8 cellular contexts compared by ENCODE assay signal in the genomic region with DNA sequence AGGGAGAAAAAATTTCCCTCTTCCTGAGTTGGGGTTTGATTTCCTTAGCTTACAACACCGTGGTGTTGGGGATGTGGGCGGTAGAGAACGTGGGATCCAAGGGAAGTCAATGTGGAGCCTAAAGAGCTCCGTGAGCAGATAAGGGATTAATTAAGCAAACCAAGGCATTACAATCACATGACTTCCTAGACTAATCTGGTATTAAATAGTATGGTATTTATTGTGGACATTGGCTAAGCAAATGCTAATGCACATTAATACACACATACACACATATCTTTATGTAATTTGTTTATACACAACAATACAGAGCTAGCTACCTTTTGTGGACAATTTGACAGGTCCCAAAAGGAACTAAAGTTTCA. TPM values are rescaled to one million over a fixed set of nuclear protein-coding genes. Genes with fewer than 3 reads are reported as not detected.
DNase-seq lines count a peak whose midpoint lies in the region; ATAC-seq and TF ChIP-seq lines count a peak whose summit lies in the region.

No MANE protein-coding gene starts in this region.

- H3K4me1 ChIP-seq in right lobe of liver = peaks cover 0 to 24% (median 7%) of the 10 kb centered on the region in 4 donors

- H3K36me3 ChIP-seq in right lobe of liver = no peaks in the 10 kb centered on the region

- intact Hi-C loops in right lobe of liver (cut with DNase I) = no loop called here

- DNase-seq in activated naive CD4-positive, alpha-beta T cell treated with anti-CD3 and anti-CD28 coated beads, Interleukin-2, amount 10 ng/mL, durations not matched to agents 7 days and 5 days = no peak
- DNase-seq in activated naive CD4-positive, alpha-beta T cell treated with Interleukin-2 at 50 U/mL for 16 hours = no peak
- no peak for DNase-seq in right lobe of liver
- no peak for DNase-seq in type B pancreatic cell (ENCODE audit: extremely low spot score, unreplicated experiment)
- DNase-seq in NCI-H2196 (lab: John Stamatoyannopoulos, UW; ENCODE audit: unreplicated experiment) = no peak
- no peak for DNase-seq in germinal center (ENCODE audit: low spot score)

- no peaks in the 10 kb centered on the region for H3K27me3 Mint-ChIP-seq in activated naive CD4-positive, alpha-beta T cell treated with anti-CD3 and anti-CD28 coated beads, Interleukin-2, amount 10 ng/mL, durations not matched to agents 7 days and 5 days
- H3K27me3 Mint-ChIP-seq in type B pancreatic cell = no peaks in the 10 kb centered on the region

- TF ChIP-seq POLR2A in right lobe of liver (IDR thresholded peaks at IDR 0.05) = no peak

- CTCF ChIA-PET in activated naive CD4-positive, alpha-beta T cell treated with anti-CD3 and anti-CD28 coated beads, Interleukin-2, amount 10 ng/mL, durations not matched to agents 7 days and 5 days (lab: Charles Lee) = interaction anchor here (0.6 to 4.1 kb wide), 14 partner anchors 11 to 282 kb away, joined by 3 to 34 read pairs (median 4); a partner anchor contains a TSS

- H3K4me3 Mint-ChIP-seq in activated naive CD4-positive, alpha-beta T cell treated with anti-CD3 and anti-CD28 coated beads, Interleukin-2, amount 10 ng/mL, durations not matched to agents 7 days and 5 days = peak overlapping the region; percentile 99
- H3K4me3 Mint-ChIP-seq in type B pancreatic cell = peak overlapping the region; percentile 99

- peaks cover 8% of the 10 kb centered on the region for H3K36me3 Mint-ChIP-seq in activated naive CD4-positive, alpha-beta T cell treated with anti-CD3 and anti-CD28 coated beads, Interleukin-2, amount 10 ng/mL, durations not matched to agents 7 days and 5 days
- H3K36me3 Mint-ChIP-seq in type B pancreatic cell = no peaks in the 10 kb centered on the region

- TF ChIP-seq CTCF in right lobe of liver (IDR thresholded peaks at IDR 0.05) (no peak), type B pancreatic cell (conservative IDR thresholded peaks at IDR 0.05) (peak; percentile 1)

- no peaks in the 10 kb centered on the region for H3K9me3 ChIP-seq in right lobe of liver

- peak overlapping the region; percentile 49 to 78 (median 55) for H3K4me3 ChIP-seq in right lobe of liver

- no peaks in the 10 kb centered on the region for H3K9me3 Mint-ChIP-seq in activated naive CD4-positive, alpha-beta T cell treated with anti-CD3 and anti-CD28 coated beads, Interleukin-2, amount 10 ng/mL, durations not matched to agents 7 days and 5 days
- H3K9me3 Mint-ChIP-seq in type B pancreatic cell = no peaks in the 10 kb centered on the region

- H3K27ac ChIP-seq in angular gyrus (ENCODE audit: low read depth, low read length) (peak overlapping the region; percentile 99), right lobe of liver (peak overlapping the region; percentile 91 to 97 (median 91))

- peaks cover 53% of the 10 kb centered on the region for H3K4me1 Mint-ChIP-seq in activated naive CD4-positive, alpha-beta T cell treated with anti-CD3 and anti-CD28 coated beads, Interleukin-2, amount 10 ng/mL, durations not matched to agents 7 days and 5 days
- peaks cover 36% of the 10 kb centered on the region for H3K4me1 Mint-ChIP-seq in type B pancreatic cell (ENCODE audit: unreplicated experiment)

- H3K27ac Mint-ChIP-seq in activated naive CD4-positive, alpha-beta T cell treated with anti-CD3 and anti-CD28 coated beads, Interleukin-2, amount 10 ng/mL, durations not matched to agents 7 days and 5 days = peak overlapping the region; percentile 93
- peak overlapping the region; percentile 99 for H3K27ac Mint-ChIP-seq in type B pancreatic cell

- WGBS in right lobe of liver (ENCODE audit: insufficient coverage, low coverage, low lambda C conversion rate, missing lambda C conversion rate) = 0% methylated on average over 4 of the region's 4 CpGs

- ATAC-seq in right lobe of liver (no peak), GM18870 (IDR thresholded peaks at IDR 0.05; ENCODE audit: unreplicated experiment) (no peak)

- no peaks in the 10 kb centered on the region for H3K27me3 ChIP-seq in right lobe of liver

RNA-seq across cellular contexts. Expression of a gene that starts 0.8 kb away (rescaled TPM):
- total RNA-seq in right lobe of liver = 10 to 100 TPM; 10.6 to 23.0 (median 12.3) TPM
- total RNA-seq in type B pancreatic cell (ENCODE audit: low replicate concordance) = 33.7 and 37.7 TPM in 2 replicates

RNA-seq across cellular contexts. Expression of a gene that starts 1.6 kb away (rescaled TPM):
- total RNA-seq in right lobe of liver = 10 to 100 TPM; 10.3 to 24.3 (median 14.8) TPM
- 37.5 and 40.0 TPM in 2 replicates for total RNA-seq in type B pancreatic cell (ENCODE audit: low replicate concordance)

RNA-seq across cellular contexts. Expression of a gene that starts 7.3 kb away (rescaled TPM):
- total RNA-seq in right lobe of liver = 100 to 1,000 TPM in 3 of 6 experiments, 10 to 100 TPM in 3; 39.7 to 209 (median 110) TPM
- total RNA-seq in type B pancreatic cell (ENCODE audit: low replicate concordance) = 23.0 and 37.7 TPM in 2 replicates

RNA-seq across cellular contexts. Expression of a gene that starts 33.2 kb away (rescaled TPM):
- total RNA-seq in right lobe of liver (10 to 100 TPM; 17.9 to 40.8 (median 25.7) TPM), type B pancreatic cell (ENCODE audit: low replicate concordance) (92.8 and 147 TPM in 2 replicates)

RNA-seq across cellular contexts. Expression of a gene that starts 35.7 kb away (rescaled TPM):
- total RNA-seq in right lobe of liver (10 to 100 TPM; 10.6 to 16.1 (median 12.2) TPM), type B pancreatic cell (ENCODE audit: low replicate concordance) (52.9 and 56.1 TPM in 2 replicates)
